ENCODE assay signal across 1 cellular context in genomic region chr5:150443242-150444075, GRCh38.
TF ChIP-seq lines count a peak whose summit lies in the region.

No MANE protein-coding gene starts in this region.

TF ChIP-seq in IMR-90, 13 proteins besides CTCF, POLR2A, EP300 and RAD21:
- TF ChIP-seq RCOR1 (IDR thresholded peaks at IDR 0.05; ENCODE audit: insufficient replicate concordance, low read length) (no peak), MAFK (IDR thresholded peaks at IDR 0.05; ENCODE audit: low read depth, low read length) (no peak), CEBPB (IDR thresholded peaks at IDR 0.05; ENCODE audit: low read depth, low read length) (no peak), CHD1 (IDR thresholded peaks at IDR 0.05; ENCODE audit: low read depth, low read length) (no peak), USF2 (IDR thresholded peaks at IDR 0.05; ENCODE audit: low read depth, low read length) (no peak)
